Comparison of ENCODE assay signal across 15 cellular contexts in the genomic region with DNA sequence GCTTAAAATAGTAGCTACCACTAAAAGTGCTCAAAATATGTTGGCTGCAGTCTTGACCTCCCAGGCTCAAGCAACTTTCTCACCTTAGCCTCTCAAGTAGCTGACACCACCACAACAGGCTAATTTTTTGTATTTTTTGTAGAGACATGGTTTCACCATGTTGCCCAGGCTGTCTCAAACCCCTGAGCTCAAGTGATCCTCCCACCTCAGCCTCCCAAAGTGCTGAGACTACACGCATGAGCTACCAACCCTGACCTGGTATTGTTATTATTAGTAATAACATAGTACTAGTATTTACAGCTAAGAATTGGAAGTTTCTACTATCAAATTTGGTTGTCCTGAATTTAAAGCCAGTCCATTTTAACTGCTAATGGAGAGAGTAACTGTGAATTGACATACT. TPM values are rescaled to one million over a fixed set of nuclear protein-coding genes. Genes with fewer than 3 reads are reported as not detected.
A peak's percentile ranks its signal among the peaks of the same experiment; 100 is the strongest.
DNase-seq lines count a peak whose midpoint lies in the region; ATAC-seq lines count a peak whose summit lies in the region.
"Had no signal": no experiment of that assay in that cellular context is flagged by ENCODE, and none has a peak within 500 bp of the region (broad histone marks: within the 10 kb centered on the region; RNA-seq: fewer than 3 reads in every experiment).

No MANE protein-coding gene starts in this region.

- H3K27me3 ChIP-seq in naive thymus-derived CD4-positive, alpha-beta T cell (ENCODE audit: control insufficient read depth in 2 of 2, insufficient read depth in 2 of 2, low read length in 2 of 2): no peaks in the 10 kb centered on the region

- DNase-seq in DMS53 (lab: John Stamatoyannopoulos, UW): peak; percentile 18
- no peak for DNase-seq in DMS53 treated with DMSO at 0.1 percent for 48 hours (lab: John Stamatoyannopoulos, UW; ENCODE audit: unreplicated experiment)
- no peak for DNase-seq in naive thymus-derived CD4-positive, alpha-beta T cell
- DNase-seq in T-helper 1 cell: no peak
- DNase-seq in amniotic stem cell (lab: John Stamatoyannopoulos, UW): no peak
- DNase-seq in NCI-H146 treated with DMSO at 0.1 percent for 48 hours (lab: John Stamatoyannopoulos, UW; ENCODE audit: unreplicated experiment): no peak
- DNase-seq: activated CD8-positive, alpha-beta memory T cell treated with anti-CD3 and anti-CD28 coated beads, Interleukin-2, amount 50 U/mL, for 4 hours; caudate nucleus; kidney; stimulated activated CD4-positive, alpha-beta T cell treated with anti-CD3 and anti-CD28 coated beads, Interleukin-12 subunit alpha, Interleukin-12 subunit beta, amount 100 ng/mL, for 4 hours; T1000 had no signal

- H3K27me3 Mint-ChIP-seq in naive thymus-derived CD4-positive, alpha-beta T cell: no peaks in the 10 kb centered on the region

- H3K27ac Mint-ChIP-seq in naive thymus-derived CD4-positive, alpha-beta T cell: peak overlapping the region in 8 of 9 donors; percentile 79 to 95 (median 88)

- H3K4me3 ChIP-seq in naive thymus-derived CD4-positive, alpha-beta T cell (ENCODE audit: low read length): no peak overlapping the region

- CTCF ChIA-PET in naive thymus-derived CD4-positive, alpha-beta T cell (lab: Charles Lee): interaction anchor here (1.0 to 1.1 kb wide), 2 partner anchors 23 to 48 kb away, joined by 3 to 6 read pairs; no protein-coding TSS in a partner anchor

- peaks cover 4 to 42% of the 10 kb centered on the region in 2 donors for H3K4me1 ChIP-seq in naive thymus-derived CD4-positive, alpha-beta T cell (ENCODE audit: control insufficient read depth in 2 of 2, insufficient read depth in 2 of 2, low read length in 2 of 2)

- no peaks in the 10 kb centered on the region for H3K9me3 ChIP-seq in naive thymus-derived CD4-positive, alpha-beta T cell (ENCODE audit: control insufficient read depth in 2 of 3, low read length in 3 of 3)

- no peaks in the 10 kb centered on the region for H3K36me3 ChIP-seq in naive thymus-derived CD4-positive, alpha-beta T cell (ENCODE audit: control insufficient read depth in 2 of 3, insufficient read depth in 3 of 3, low read length in 3 of 3)

- intact Hi-C loops in naive thymus-derived CD4-positive, alpha-beta T cell (cut with micrococcal nuclease): no loop called here

- peaks cover 46 to 87% (median 77%) of the 10 kb centered on the region in 7 donors for H3K4me1 Mint-ChIP-seq in naive thymus-derived CD4-positive, alpha-beta T cell

- H3K36me3 Mint-ChIP-seq in naive thymus-derived CD4-positive, alpha-beta T cell: peaks cover 3 to 52% (median 16%) of the 10 kb centered on the region in 5 donors

- POLR2A ChIA-PET in naive thymus-derived CD4-positive, alpha-beta T cell (lab: Charles Lee): interaction anchor here (0.5 to 2.0 kb wide), 5 partner anchors 11 to 801 kb away, joined by 3 to 8 read pairs (median 3); a partner anchor contains a TSS

- peak overlapping the region in 6 of 10 donors; percentile 11 to 81 (median 72) for H3K4me3 Mint-ChIP-seq in naive thymus-derived CD4-positive, alpha-beta T cell

- H3K27ac ChIP-seq in naive thymus-derived CD4-positive, alpha-beta T cell (ENCODE audit: low read depth, low read length): peak overlapping the region; percentile 70
- H3K27ac ChIP-seq: 22Rv1 had no signal

- peaks cover 0 to 3% (median 0%) of the 10 kb centered on the region in 11 donors for H3K9me3 Mint-ChIP-seq in naive thymus-derived CD4-positive, alpha-beta T cell

- ATAC-seq in GM21619 (IDR thresholded peaks at IDR 0.05; ENCODE audit: unreplicated experiment) (peak; percentile 49), HG03354 (IDR thresholded peaks at IDR 0.05; ENCODE audit: poor library complexity, severe bottlenecking, unreplicated experiment) (peak; percentile 32)
- ATAC-seq in naive thymus-derived CD4-positive, alpha-beta T cell: no peak

RNA-seq across cellular contexts. Expression of a gene that starts 18.0 kb away (rescaled TPM):
- total RNA-seq in naive thymus-derived CD4-positive, alpha-beta T cell: 10 to 100 TPM in 3 of 5 experiments, 1 to 10 TPM in 2; 3.3 to 39.1 (median 15.0) TPM
- polyA plus RNA-seq in naive thymus-derived CD4-positive, alpha-beta T cell: 1 to 10 TPM; 9.7 to 9.9 TPM
- total RNA-seq: Daoy had no signal

RNA-seq across cellular contexts. Expression of a gene that starts 31.2 kb away (rescaled TPM):
- total RNA-seq in naive thymus-derived CD4-positive, alpha-beta T cell: 10 to 100 TPM; 33.9 to 89.7 (median 63.8) TPM
- 10 to 100 TPM; 17.5 to 20.4 TPM for polyA plus RNA-seq in naive thymus-derived CD4-positive, alpha-beta T cell
